ENCODE assay signal across 10 cellular contexts in the genomic region with DNA sequence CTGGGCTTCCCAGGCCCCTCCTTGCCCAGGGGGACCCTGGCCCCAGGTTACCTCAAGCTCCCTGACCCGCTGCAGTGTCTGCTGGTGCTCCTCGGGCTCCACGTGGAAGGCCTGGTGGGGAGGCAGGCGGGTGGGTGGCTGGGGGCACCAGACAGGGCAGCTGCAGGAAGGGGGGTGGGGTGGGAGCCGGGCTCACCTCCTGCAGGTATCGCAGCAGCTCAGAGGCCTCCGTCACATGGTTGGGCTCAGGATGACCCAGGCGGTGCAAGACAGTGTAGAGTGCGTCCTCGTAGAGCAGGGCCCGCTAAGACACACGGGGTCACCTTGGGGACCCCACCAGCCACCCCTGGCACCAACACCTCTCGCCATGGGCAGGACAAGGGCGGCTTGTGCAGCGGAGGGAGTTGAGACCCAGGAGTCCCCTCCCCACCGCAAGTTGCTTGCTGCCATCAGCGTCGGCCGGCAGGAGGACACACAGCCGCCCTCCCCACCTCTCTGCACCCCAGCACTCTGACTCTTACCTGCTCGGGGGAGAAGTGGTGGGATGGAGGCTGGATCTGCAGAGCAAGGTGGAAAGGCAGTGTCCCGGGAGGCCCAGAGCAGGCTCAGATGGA. TPM values are rescaled to one million over a fixed set of nuclear protein-coding genes. Genes with fewer than 3 reads are reported as not detected.
DNase-seq lines count a peak whose midpoint lies in the region; ATAC-seq and TF ChIP-seq lines count a peak whose summit lies in the region.
"Had no signal": no experiment of that assay in that cellular context is flagged by ENCODE, and none has a peak within 500 bp of the region (broad histone marks: within the 10 kb centered on the region; RNA-seq: fewer than 3 reads in every experiment).

No MANE protein-coding gene starts in this region.

- CTCF ChIA-PET in activated CD4-positive, alpha-beta memory T cell treated with anti-CD3 and anti-CD28 coated beads, Interleukin-2, amount 10 ng/mL, durations not matched to agents 7 days and 5 days (lab: Charles Lee), result interaction anchor here (0.6 to 6.9 kb wide), 10 partner anchors 10 to 139 kb away, joined by 3 to 85 read pairs (median 5); partner anchors contain the start of genes TRIM65 and WBP2

- H3K27me3 Mint-ChIP-seq in activated CD4-positive, alpha-beta memory T cell treated with anti-CD3 and anti-CD28 coated beads, Interleukin-2, amount 10 ng/mL, durations not matched to agents 7 days and 5 days, result no peaks in the 10 kb centered on the region
- no peaks in the 10 kb centered on the region for H3K27me3 Mint-ChIP-seq in glutamatergic neuron (ENCODE audit: unreplicated experiment)

- peaks cover 29% of the 10 kb centered on the region for H3K4me1 Mint-ChIP-seq in activated CD4-positive, alpha-beta memory T cell treated with anti-CD3 and anti-CD28 coated beads, Interleukin-2, amount 10 ng/mL, durations not matched to agents 7 days and 5 days
- H3K4me1 Mint-ChIP-seq in glutamatergic neuron (ENCODE audit: low read depth, unreplicated experiment), result peaks cover 4% of the 10 kb centered on the region

- DNase-seq in activated CD4-positive, alpha-beta T cell treated with anti-CD3 and anti-CD28 coated beads for 48 hours, result peak; percentile 55
- no peak for DNase-seq in activated CD4-positive, alpha-beta T cell treated with anti-CD3 and anti-CD28 coated beads for 1 hour
- peak; percentile 46 for DNase-seq in activated CD4-positive, alpha-beta memory T cell treated with anti-CD3 and anti-CD28 coated beads, Interleukin-2, amount 10 ng/mL, durations not matched to agents 7 days and 5 days
- peak; percentile 12 for DNase-seq in glutamatergic neuron
- DNase-seq in stimulated activated naive CD8-positive, alpha-beta T cell treated with anti-CD3 and anti-CD28 coated beads, Interleukin-15, Interleukin-2, amounts not matched to agents 100 U/mL and 50 U/mL, for 24 hours, result peak; percentile 41
- DNase-seq in hepatic stellate cell (ENCODE audit: low spot score), result no peak
- DNase-seq: HCEC 1CT, NCI-H187 treated with DMSO at 0.1 percent for 48 hours had no signal

- POLR2A ChIA-PET in activated CD4-positive, alpha-beta memory T cell treated with anti-CD3 and anti-CD28 coated beads, Interleukin-2, amount 10 ng/mL, durations not matched to agents 7 days and 5 days (lab: Charles Lee), result interaction anchor here (0.6 to 8.7 kb wide), 17 partner anchors 9 to 387 kb away, joined by 3 to 87 read pairs (median 7); partner anchors contain the start of genes GALK1, MRPL38, TMEM94 and TRIM65

- peaks cover 52% of the 10 kb centered on the region for H3K36me3 Mint-ChIP-seq in activated CD4-positive, alpha-beta memory T cell treated with anti-CD3 and anti-CD28 coated beads, Interleukin-2, amount 10 ng/mL, durations not matched to agents 7 days and 5 days (ENCODE audit: low read depth)
- H3K36me3 Mint-ChIP-seq in glutamatergic neuron (ENCODE audit: unreplicated experiment), result no peaks in the 10 kb centered on the region

- peak overlapping the region; percentile 96 for H3K27ac Mint-ChIP-seq in activated CD4-positive, alpha-beta memory T cell treated with anti-CD3 and anti-CD28 coated beads, Interleukin-2, amount 10 ng/mL, durations not matched to agents 7 days and 5 days
- H3K27ac Mint-ChIP-seq in glutamatergic neuron (ENCODE audit: unreplicated experiment), result no peak overlapping the region

- H3K9me3 Mint-ChIP-seq in activated CD4-positive, alpha-beta memory T cell treated with anti-CD3 and anti-CD28 coated beads, Interleukin-2, amount 10 ng/mL, durations not matched to agents 7 days and 5 days, result no peaks in the 10 kb centered on the region
- H3K9me3 Mint-ChIP-seq in glutamatergic neuron (ENCODE audit: unreplicated experiment), result peaks cover 2% of the 10 kb centered on the region

- H3K4me3 Mint-ChIP-seq in activated CD4-positive, alpha-beta memory T cell treated with anti-CD3 and anti-CD28 coated beads, Interleukin-2, amount 10 ng/mL, durations not matched to agents 7 days and 5 days, result peak overlapping the region; percentile 97
- H3K4me3 Mint-ChIP-seq in glutamatergic neuron (ENCODE audit: unreplicated experiment), result no peak overlapping the region

- TF ChIP-seq CTCF in glutamatergic neuron (IDR thresholded peaks at IDR 0.05; ENCODE audit: partially characterized antibody, unreplicated experiment), result no peak

- ATAC-seq in stimulated activated naive CD8-positive, alpha-beta T cell treated with anti-CD3 and anti-CD28 coated beads, Interleukin-15, Interleukin-2, amounts not matched to agents 100 U/mL and 50 U/mL, for 24 hours, result no peak
- ATAC-seq in HG03108 (IDR thresholded peaks at IDR 0.05; ENCODE audit: unreplicated experiment) (no peak), HG03196 (IDR thresholded peaks at IDR 0.05; ENCODE audit: unreplicated experiment) (no peak)

RNA-seq across cellular contexts. Expression of gene UNC13D, which starts 1.1 kb away (rescaled TPM):
- total RNA-seq in activated CD4-positive, alpha-beta memory T cell treated with anti-CD3 and anti-CD28 coated beads, Interleukin-2, amount 10 ng/mL, durations not matched to agents 7 days and 5 days, result 100 to 1,000 TPM; 179 to 190 TPM
- total RNA-seq in glutamatergic neuron (ENCODE audit: unreplicated experiment), result 2.4 TPM

RNA-seq across cellular contexts. Expression of gene WBP2, which starts 12.1 kb away (rescaled TPM):
- total RNA-seq in activated CD4-positive, alpha-beta memory T cell treated with anti-CD3 and anti-CD28 coated beads, Interleukin-2, amount 10 ng/mL, durations not matched to agents 7 days and 5 days, result 100 to 1,000 TPM; 107 to 114 TPM
- 111 TPM for total RNA-seq in glutamatergic neuron (ENCODE audit: unreplicated experiment)

RNA-seq across cellular contexts. Expression of gene TRIM47, which starts 35.3 kb away (rescaled TPM):
- 10 to 100 TPM; 31.9 to 33.8 TPM for total RNA-seq in activated CD4-positive, alpha-beta memory T cell treated with anti-CD3 and anti-CD28 coated beads, Interleukin-2, amount 10 ng/mL, durations not matched to agents 7 days and 5 days
- 2.1 TPM for total RNA-seq in glutamatergic neuron (ENCODE audit: unreplicated experiment)

RNA-seq across cellular contexts. Expression of gene TRIM65, which starts 53.7 kb away (rescaled TPM):
- 10 to 100 TPM; 24.9 to 26.1 TPM for total RNA-seq in activated CD4-positive, alpha-beta memory T cell treated with anti-CD3 and anti-CD28 coated beads, Interleukin-2, amount 10 ng/mL, durations not matched to agents 7 days and 5 days
- total RNA-seq in glutamatergic neuron (ENCODE audit: unreplicated experiment), result 24.3 TPM

RNA-seq across cellular contexts. Expression of gene UNK, which starts 58.5 kb away (rescaled TPM):
- total RNA-seq in activated CD4-positive, alpha-beta memory T cell treated with anti-CD3 and anti-CD28 coated beads, Interleukin-2, amount 10 ng/mL, durations not matched to agents 7 days and 5 days, result 10 to 100 TPM; 26.1 TPM
- total RNA-seq in glutamatergic neuron (ENCODE audit: unreplicated experiment), result 65.5 TPM

Comparison
In these comparisons a context has a peak if more than half of its experiments do, and no peak if none do; other contexts are left out.
1. DNase-seq: peak in activated CD4-positive, alpha-beta T cell treated with anti-CD3 and anti-CD28 coated beads for 48 hours (single experiment), activated CD4-positive, alpha-beta memory T cell treated with anti-CD3 and anti-CD28 coated beads, Interleukin-2, amount 10 ng/mL, durations not matched to agents 7 days and 5 days (single experiment), glutamatergic neuron (single experiment) and stimulated activated naive CD8-positive, alpha-beta T cell treated with anti-CD3 and anti-CD28 coated beads, Interleukin-15, Interleukin-2, amounts not matched to agents 100 U/mL and 50 U/mL, for 24 hours (single experiment); none in activated CD4-positive, alpha-beta T cell treated with anti-CD3 and anti-CD28 coated beads for 1 hour (single experiment) and hepatic stellate cell (single experiment).
2. RNA of gene UNC13D, which starts 1.1 kb away (total RNA-seq): 179 to 190 TPM in activated CD4-positive, alpha-beta memory T cell treated with anti-CD3 and anti-CD28 coated beads, Interleukin-2, amount 10 ng/mL, durations not matched to agents 7 days and 5 days; 2.4 TPM in glutamatergic neuron (single experiment); every median in the first group is over 10 times any median in the second.
3. RNA of gene TRIM47, which starts 35.3 kb away (total RNA-seq): 31.9 to 33.8 TPM in activated CD4-positive, alpha-beta memory T cell treated with anti-CD3 and anti-CD28 coated beads, Interleukin-2, amount 10 ng/mL, durations not matched to agents 7 days and 5 days; 2.1 TPM in glutamatergic neuron (single experiment); every median in the first group is over 10 times any median in the second.